Comparison of ENCODE assay signal across 22 cellular contexts in genomic region chr17:57625511-57625910, GRCh38.
DNase-seq lines count a peak whose midpoint lies in the region; ATAC-seq and TF ChIP-seq lines count a peak whose summit lies in the region.
"Had no signal": no experiment of that assay in that cellular context is flagged by ENCODE, and none has a peak within 500 bp of the region (broad histone marks: within the 10 kb centered on the region; RNA-seq: fewer than 3 reads in every experiment).

No MANE protein-coding gene starts in this region.

- intact Hi-C loops in left cardiac atrium (cut with DNase I): no loop called here

- TF ChIP-seq EP300 in SK-N-SH (IDR thresholded peaks at IDR 0.05; ENCODE audit: borderline replicate concordance in 1 of 2, low read depth in 1 of 2, low read length in 1 of 2): peak in 1 of 2 experiments; percentile 85; a peak in 2 of 4 replicates

- H3K4me2 ChIP-seq in SK-N-SH: no peak overlapping the region
- H3K4me2 ChIP-seq: A549 had no signal

- no peaks in the 10 kb centered on the region for H3K79me2 ChIP-seq in SK-N-SH (ENCODE audit: insufficient read depth)

- H3K9me3 Mint-ChIP-seq in activated CD8-positive, alpha-beta memory T cell treated with anti-CD3 and anti-CD28 coated beads, Interleukin-2, amount 10 ng/mL, durations not matched to agents 7 days and 5 days (ENCODE audit: low read depth): no peaks in the 10 kb centered on the region
- H3K9me3 Mint-ChIP-seq in stimulated activated effector memory CD8-positive, alpha-beta T cell treated with anti-CD3 and anti-CD28 coated beads, Interleukin-12 subunit alpha, Interleukin-12 subunit beta, amount 100 ng/mL, for 72 hours: no peaks in the 10 kb centered on the region
- H3K9me3 Mint-ChIP-seq: HFFc6 had no signal

- peaks cover 36 to 69% of the 10 kb centered on the region in 2 experiments for H3K4me1 ChIP-seq in SK-N-SH (ENCODE audit: control insufficient read depth in 1 of 2, insufficient read depth in 2 of 2, low read depth in 1 of 2, low read length in 1 of 2)

- H3F3A ChIP-seq in SK-N-SH (replicated peaks; ENCODE audit: insufficient read depth): peaks cover 22% of the 10 kb centered on the region

- WGBS in SK-N-SH (ENCODE audit: low lambda C conversion rate): 68% methylated on average over 1 of the region's 1 CpG

- no peaks in the 10 kb centered on the region for H3K36me3 Mint-ChIP-seq in activated CD8-positive, alpha-beta memory T cell treated with anti-CD3 and anti-CD28 coated beads, Interleukin-2, amount 10 ng/mL, durations not matched to agents 7 days and 5 days
- peaks cover 12% of the 10 kb centered on the region for H3K36me3 Mint-ChIP-seq in stimulated activated effector memory CD8-positive, alpha-beta T cell treated with anti-CD3 and anti-CD28 coated beads, Interleukin-12 subunit alpha, Interleukin-12 subunit beta, amount 100 ng/mL, for 72 hours

- no peak overlapping the region for H2AFZ ChIP-seq in SK-N-SH (ENCODE audit: low read depth)
- H2AFZ ChIP-seq: GM23248 had no signal

- H3K9ac ChIP-seq in SK-N-SH: no peak overlapping the region
- H3K9ac ChIP-seq: GM23248 had no signal

- peaks cover 0 to 2% of the 10 kb centered on the region in 2 experiments for H3K36me3 ChIP-seq in SK-N-SH (replicated peaks in 1 of 2; ENCODE audit: control insufficient read depth in 1 of 2, insufficient read depth in 2 of 2, low read length in 1 of 2)
- H3K36me3 ChIP-seq: thyroid gland had no signal

- TF ChIP-seq RAD21 in SK-N-SH (IDR thresholded peaks at IDR 0.05; ENCODE audit: low read length): no peak; the same call in 1 of the 2 replicates

- DNase-seq in activated CD8-positive, alpha-beta memory T cell treated with anti-CD3 and anti-CD28 coated beads, Interleukin-2, amount 10 ng/mL, durations not matched to agents 7 days and 5 days: no peak
- DNase-seq in activated CD8-positive, alpha-beta memory T cell treated with anti-CD3 and anti-CD28 coated beads, Interleukin-2, amount 50 U/mL, for 4 hours: no peak
- DNase-seq in SK-N-SH (peak; percentile 55), left cardiac atrium (no peak), globus pallidus (ENCODE audit: low spot score) (no peak), superior temporal gyrus (ENCODE audit: extremely low spot score) (no peak), NCI-H1092 treated with DMSO at 0.1 percent for 48 hours (lab: John Stamatoyannopoulos, UW) (no peak)
- DNase-seq in stimulated activated effector memory CD8-positive, alpha-beta T cell treated with anti-CD3 and anti-CD28 coated beads, Interleukin-12 subunit alpha, Interleukin-12 subunit beta, amount 100 ng/mL, for 72 hours (ENCODE audit: low spot score in 2 of 2): no peak
- DNase-seq: activated CD4-positive, alpha-beta T cell treated with anti-CD3 and anti-CD28 coated beads, Interleukin-2, amount 50 U/mL, for 1 hour; activated gamma-delta T cell; Calu3; GM23248; HFFc6; Kasumi-1; NCI-H187; SHP77; stimulated activated CD4-positive, alpha-beta T cell treated with anti-CD3 and anti-CD28 coated beads, Interleukin-2, amount 100 ng/mL, for 24 hours; stimulated activated naive CD4-positive, alpha-beta T cell; thyroid gland had no signal

- H3K9me2 ChIP-seq in SK-N-SH: no peaks in the 10 kb centered on the region

- POLR2A ChIA-PET in SK-N-SH (lab: Yijun Ruan, JAX): interaction anchor here (0.7 to 5.3 kb wide), 8 partner anchors 19 to 46 kb away, joined by 3 to 54 read pairs (median 6); no protein-coding TSS in a partner anchor

- H3K9me3 ChIP-seq in SK-N-SH: no peaks in the 10 kb centered on the region
- H3K9me3 ChIP-seq: A549; BLaER1 treated with 17β-estradiol and CSF1 and Interleukin-3, amounts not matched to agents 10 nM and 100 nM; thyroid gland had no signal

- H4K20me1 ChIP-seq in SK-N-SH (ENCODE audit: insufficient read depth): no peaks in the 10 kb centered on the region

- ATAC-seq in activated CD8-positive, alpha-beta memory T cell treated with anti-CD3 and anti-CD28 coated beads, Interleukin-2, amount 10 ng/mL, durations not matched to agents 7 days and 5 days: no peak
- ATAC-seq in left cardiac atrium: peak; percentile 6 to 44
- ATAC-seq in stimulated activated effector memory CD8-positive, alpha-beta T cell treated with anti-CD3 and anti-CD28 coated beads, Interleukin-12 subunit alpha, Interleukin-12 subunit beta, amount 100 ng/mL, for 72 hours: no peak
- ATAC-seq: A549 had no signal

- H3K27me3 Mint-ChIP-seq in activated CD8-positive, alpha-beta memory T cell treated with anti-CD3 and anti-CD28 coated beads, Interleukin-2, amount 10 ng/mL, durations not matched to agents 7 days and 5 days: no peaks in the 10 kb centered on the region

- CTCF ChIA-PET in activated CD8-positive, alpha-beta memory T cell treated with anti-CD3 and anti-CD28 coated beads, Interleukin-2, amount 10 ng/mL, durations not matched to agents 7 days and 5 days (lab: Charles Lee): interaction anchor here (3.6 kb wide), 1 partner anchor 47 kb away, joined by 13 read pairs; no protein-coding TSS in a partner anchor
- CTCF ChIA-PET in SK-N-SH (lab: Yijun Ruan, JAX): interaction anchor here (0.7 to 11.2 kb wide), 10 partner anchors 8 to 208 kb away, joined by 3 to 100 read pairs (median 6); no protein-coding TSS in a partner anchor

- H3K27ac ChIP-seq in SK-N-SH (ENCODE audit: low read depth in 2 of 2, low read length in 1 of 2): peak overlapping the region in 1 of 2 experiments; percentile 100; a peak in 2 of 4 replicates
- H3K27ac ChIP-seq: A549, GM23248, thyroid gland had no signal

- H3K27ac Mint-ChIP-seq in activated CD8-positive, alpha-beta memory T cell treated with anti-CD3 and anti-CD28 coated beads, Interleukin-2, amount 10 ng/mL, durations not matched to agents 7 days and 5 days: peak overlapping the region; percentile 39
- peak overlapping the region; percentile 43 for H3K27ac Mint-ChIP-seq in stimulated activated effector memory CD8-positive, alpha-beta T cell treated with anti-CD3 and anti-CD28 coated beads, Interleukin-12 subunit alpha, Interleukin-12 subunit beta, amount 100 ng/mL, for 72 hours
- H3K27ac Mint-ChIP-seq: HFFc6 had no signal

- no peak overlapping the region for H3K4me3 Mint-ChIP-seq in activated CD8-positive, alpha-beta memory T cell treated with anti-CD3 and anti-CD28 coated beads, Interleukin-2, amount 10 ng/mL, durations not matched to agents 7 days and 5 days
- H3K4me3 Mint-ChIP-seq in stimulated activated effector memory CD8-positive, alpha-beta T cell treated with anti-CD3 and anti-CD28 coated beads, Interleukin-12 subunit alpha, Interleukin-12 subunit beta, amount 100 ng/mL, for 72 hours: no peak overlapping the region
- H3K4me3 Mint-ChIP-seq: HFFc6 had no signal

- TF ChIP-seq CTCF in SK-N-SH (IDR thresholded peaks at IDR 0.05): no peak

- H3K27me3 ChIP-seq in SK-N-SH (ENCODE audit: insufficient read depth): no peaks in the 10 kb centered on the region
- H3K27me3 ChIP-seq: BLaER1 treated with 17β-estradiol and CSF1 and Interleukin-3, amounts not matched to agents 10 nM and 100 nM; thyroid gland had no signal

- no peak overlapping the region for H3K4me3 ChIP-seq in SK-N-SH (ENCODE audit: low read depth in 2 of 2, low read length in 1 of 2)
- H3K4me3 ChIP-seq: A549; BLaER1 treated with 17β-estradiol and CSF1 and Interleukin-3, amounts not matched to agents 10 nM and 100 nM; GM23248; skin epidermis; thyroid gland had no signal

- H3K4me1 Mint-ChIP-seq in activated CD8-positive, alpha-beta memory T cell treated with anti-CD3 and anti-CD28 coated beads, Interleukin-2, amount 10 ng/mL, durations not matched to agents 7 days and 5 days: peaks cover 19% of the 10 kb centered on the region
- H3K4me1 Mint-ChIP-seq in stimulated activated effector memory CD8-positive, alpha-beta T cell treated with anti-CD3 and anti-CD28 coated beads, Interleukin-12 subunit alpha, Interleukin-12 subunit beta, amount 100 ng/mL, for 72 hours: peaks cover 36% of the 10 kb centered on the region

TF ChIP-seq in SK-N-SH, 30 proteins besides CTCF, POLR2A, EP300 and RAD21 (continues in another document):
- TF ChIP-seq NFIC (IDR thresholded peaks at IDR 0.05; ENCODE audit: borderline replicate concordance) (no peak), FOXM1 (IDR thresholded peaks at IDR 0.05; ENCODE audit: low read depth) (no peak), RXRA (IDR thresholded peaks at IDR 0.05; ENCODE audit: borderline replicate concordance, low read depth) (no peak), IRF3 (IDR thresholded peaks at IDR 0.05; ENCODE audit: low read depth, low read length) (no peak), TCF12 (IDR thresholded peaks at IDR 0.05) (no peak), MXI1 (IDR thresholded peaks at IDR 0.05; ENCODE audit: low read depth, low read length) (no peak; the same call in none of the 2 replicates), MAX (IDR thresholded peaks at IDR 0.05; ENCODE audit: low read depth) (no peak), USF1 (IDR thresholded peaks at IDR 0.05; ENCODE audit: borderline replicate concordance, low read depth) (no peak)

Comparison
In these comparisons a context has a peak if more than half of its experiments do, and no peak if none do; other contexts are left out.
1. ATAC-seq: peak in left cardiac atrium (2 of 2); none in activated CD8-positive, alpha-beta memory T cell treated with anti-CD3 and anti-CD28 coated beads, Interleukin-2, amount 10 ng/mL, durations not matched to agents 7 days and 5 days (single experiment) and stimulated activated effector memory CD8-positive, alpha-beta T cell treated with anti-CD3 and anti-CD28 coated beads, Interleukin-12 subunit alpha, Interleukin-12 subunit beta, amount 100 ng/mL, for 72 hours (single experiment).